1 cellular context compared by ENCODE assay signal in the genomic region with DNA sequence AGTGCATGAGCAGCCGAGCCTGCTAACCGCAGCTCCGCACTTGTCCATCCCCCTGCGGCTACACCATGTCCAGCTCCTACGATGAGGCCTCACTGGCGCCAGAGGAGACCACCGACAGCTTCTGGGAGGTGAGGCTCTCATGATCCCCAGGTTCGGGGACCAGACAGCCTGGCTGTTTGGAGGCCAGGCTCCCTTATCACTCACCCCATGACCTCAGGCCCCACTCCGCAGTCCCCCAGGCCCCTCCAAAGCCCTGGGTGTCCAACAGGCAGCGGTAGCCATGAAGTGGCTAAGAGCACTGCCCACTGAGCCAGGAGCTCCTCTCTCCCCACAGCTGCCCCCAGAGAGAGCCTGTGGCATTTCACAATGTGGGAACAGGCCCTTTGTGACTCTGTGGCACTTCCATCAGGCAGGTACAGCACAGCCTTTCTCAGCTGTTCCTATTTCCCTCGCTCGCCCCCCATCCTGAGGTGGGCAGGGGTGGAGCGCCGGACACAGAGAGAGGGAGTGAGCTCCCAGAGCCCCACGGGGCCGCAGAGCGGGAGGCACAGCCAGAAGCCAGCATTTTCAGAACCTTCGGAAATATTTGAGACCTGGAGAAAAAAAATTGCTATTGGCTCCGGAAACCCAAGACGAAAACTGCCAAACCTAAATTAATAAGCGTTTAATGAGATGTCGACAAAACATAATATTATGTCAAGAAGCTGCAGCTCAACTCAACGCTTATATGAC.
TF ChIP-seq lines count a peak whose summit lies in the region.

No MANE protein-coding gene starts in this region.

TF ChIP-seq in IMR-90, 13 proteins besides CTCF, POLR2A, EP300 and RAD21 (continued from another document):
- TF ChIP-seq, protein P1, sequence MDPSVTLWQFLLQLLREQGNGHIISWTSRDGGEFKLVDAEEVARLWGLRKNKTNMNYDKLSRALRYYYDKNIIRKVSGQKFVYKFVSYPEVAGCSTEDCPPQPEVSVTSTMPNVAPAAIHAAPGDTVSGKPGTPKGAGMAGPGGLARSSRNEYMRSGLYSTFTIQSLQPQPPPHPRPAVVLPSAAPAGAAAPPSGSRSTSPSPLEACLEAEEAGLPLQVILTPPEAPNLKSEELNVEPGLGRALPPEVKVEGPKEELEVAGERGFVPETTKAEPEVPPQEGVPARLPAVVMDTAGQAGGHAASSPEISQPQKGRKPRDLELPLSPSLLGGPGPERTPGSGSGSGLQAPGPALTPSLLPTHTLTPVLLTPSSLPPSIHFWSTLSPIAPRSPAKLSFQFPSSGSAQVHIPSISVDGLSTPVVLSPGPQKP (IDR thresholded peaks at IDR 0.05; ENCODE audit: borderline replicate concordance, low read depth, low read length): no peak
- no peak for TF ChIP-seq RCOR1 (IDR thresholded peaks at IDR 0.05; ENCODE audit: insufficient replicate concordance, low read length)
- TF ChIP-seq FOS (IDR thresholded peaks at IDR 0.05; ENCODE audit: low read depth, low read length): no peak
- TF ChIP-seq CEBPB (IDR thresholded peaks at IDR 0.05; ENCODE audit: low read depth, low read length): no peak
- TF ChIP-seq CHD1 (IDR thresholded peaks at IDR 0.05; ENCODE audit: low read depth, low read length): no peak
- no peak for TF ChIP-seq USF2 (IDR thresholded peaks at IDR 0.05; ENCODE audit: low read depth, low read length)
